In genomic region chr13:96824110-96824509, GRCh38 we compare ENCODE assay signal across 18 cellular contexts.
"Had no signal": no experiment of that assay in that cellular context is flagged by ENCODE, and none has a peak within 500 bp of the region (broad histone marks: within the 10 kb centered on the region; RNA-seq: fewer than 3 reads in every experiment).

No MANE protein-coding gene starts in this region.

- H3K9me3 Mint-ChIP-seq: activated B cell treated with CpG ODN at 0.5 μM for 24 hours; activated CD4-positive, alpha-beta T cell treated with anti-CD3 and anti-CD28 coated beads, Interleukin-2, amount 10 ng/mL, durations not matched to agents 24 days and 14 days; nephron; stimulated activated naive B cell treated with anti-CD40 and anti-IgM and Interleukin-4, amounts not matched to agents 10 μg/mL and 1 μg/mL and 100 μg/mL, for 72 hours had no signal

- ATAC-seq: gastrocnemius medialis; sciatic nerve; stimulated activated naive B cell treated with anti-CD40 and anti-IgM and Interleukin-4, amounts not matched to agents 10 μg/mL and 1 μg/mL and 100 μg/mL, for 72 hours had no signal

- H3K27me3 Mint-ChIP-seq: activated B cell treated with CpG ODN at 0.5 μM for 24 hours; activated CD4-positive, alpha-beta T cell treated with anti-CD3 and anti-CD28 coated beads, Interleukin-2, amount 10 ng/mL, durations not matched to agents 24 days and 14 days; stimulated activated naive B cell treated with anti-CD40 and anti-IgM and Interleukin-4, amounts not matched to agents 10 μg/mL and 1 μg/mL and 100 μg/mL, for 72 hours had no signal

- H3K27ac ChIP-seq: adrenal gland, colonic mucosa, gastrocnemius medialis, heart right ventricle, left ventricle myocardium inferior, spleen had no signal

- H3K4me3 Mint-ChIP-seq: activated B cell treated with CpG ODN at 0.5 μM for 24 hours; activated CD4-positive, alpha-beta T cell treated with anti-CD3 and anti-CD28 coated beads, Interleukin-2, amount 10 ng/mL, durations not matched to agents 24 days and 14 days; nephron; stimulated activated naive B cell treated with anti-CD40 and anti-IgM and Interleukin-4, amounts not matched to agents 10 μg/mL and 1 μg/mL and 100 μg/mL, for 72 hours had no signal

- H3K36me3 Mint-ChIP-seq: stimulated activated naive B cell treated with anti-CD40 and anti-IgM and Interleukin-4, amounts not matched to agents 10 μg/mL and 1 μg/mL and 100 μg/mL, for 72 hours had no signal

- H3K4me3 ChIP-seq: adrenal gland, colonic mucosa, gastrocnemius medialis, heart right ventricle, left ventricle myocardium inferior, spleen had no signal

- DNase-seq: activated B cell treated with CpG ODN at 0.5 μM for 24 hours; activated CD4-positive, alpha-beta T cell treated with anti-CD3 and anti-CD28 coated beads, Interleukin-2, amount 10 ng/mL, durations not matched to agents 24 days and 14 days; activated naive CD4-positive, alpha-beta T cell treated with anti-CD3 and anti-CD28 coated beads, Interleukin-2, amount 50 U/mL, for 16 hours; adrenal gland; caudate nucleus; colonic mucosa; gastrocnemius medialis; heart right ventricle; islet precursor cell; left ventricle myocardium inferior; mesenchymal stem cell; spleen; stimulated activated CD4-positive, alpha-beta T cell treated with anti-CD3 and anti-CD28 coated beads, Interleukin-1b, Interleukin-23, amount 100 ng/mL, for 48 hours; stimulated activated naive B cell treated with anti-CD40 and anti-IgM and Interleukin-4, amounts not matched to agents 10 μg/mL and 1 μg/mL and 100 μg/mL, for 72 hours; T-helper 9 cell; trophoblast cell had no signal

- H3K9me3 ChIP-seq: adrenal gland, colonic mucosa, gastrocnemius medialis, left ventricle myocardium inferior, spleen had no signal

- H3K36me3 ChIP-seq: adrenal gland, colonic mucosa, gastrocnemius medialis, heart right ventricle, left ventricle myocardium inferior, spleen had no signal

- H3K4me1 ChIP-seq: adrenal gland, colonic mucosa, gastrocnemius medialis, heart right ventricle, left ventricle myocardium inferior, spleen had no signal

- H3K4me1 Mint-ChIP-seq: activated B cell treated with CpG ODN at 0.5 μM for 24 hours; activated CD4-positive, alpha-beta T cell treated with anti-CD3 and anti-CD28 coated beads, Interleukin-2, amount 10 ng/mL, durations not matched to agents 24 days and 14 days; nephron; stimulated activated naive B cell treated with anti-CD40 and anti-IgM and Interleukin-4, amounts not matched to agents 10 μg/mL and 1 μg/mL and 100 μg/mL, for 72 hours had no signal

- H3K27ac Mint-ChIP-seq: activated B cell treated with CpG ODN at 0.5 μM for 24 hours; activated CD4-positive, alpha-beta T cell treated with anti-CD3 and anti-CD28 coated beads, Interleukin-2, amount 10 ng/mL, durations not matched to agents 24 days and 14 days; nephron; stimulated activated naive B cell treated with anti-CD40 and anti-IgM and Interleukin-4, amounts not matched to agents 10 μg/mL and 1 μg/mL and 100 μg/mL, for 72 hours had no signal

- H3K27me3 ChIP-seq: adrenal gland, colonic mucosa, gastrocnemius medialis, heart right ventricle, spleen had no signal
